13 cellular contexts compared by ENCODE assay signal in the genomic region with DNA sequence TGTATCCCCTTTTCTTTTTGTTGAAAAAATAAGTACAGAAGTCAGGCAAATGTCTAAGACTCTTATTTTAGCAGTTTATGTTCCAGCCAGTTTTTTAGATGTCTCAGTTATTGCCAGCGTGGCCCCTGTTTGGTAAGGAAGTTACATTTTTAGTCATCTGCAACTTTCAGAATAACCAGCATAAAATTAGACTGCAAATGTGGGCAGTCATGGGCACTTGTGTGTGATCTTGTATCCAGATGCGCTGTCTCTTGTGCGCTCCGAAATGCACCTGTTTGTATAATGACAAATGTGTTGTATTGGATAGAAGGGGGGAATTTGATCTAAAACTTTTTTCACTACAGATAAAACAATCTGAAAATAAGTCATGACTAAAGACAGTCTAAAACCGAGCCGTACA. TPM values are rescaled to one million over a fixed set of nuclear protein-coding genes. Genes with fewer than 3 reads are reported as not detected.
DNase-seq lines count a peak whose midpoint lies in the region; ATAC-seq, FAIRE-seq and TF ChIP-seq lines count a peak whose summit lies in the region.
"Had no signal": no experiment of that assay in that cellular context is flagged by ENCODE, and none has a peak within 500 bp of the region (broad histone marks: within the 10 kb centered on the region; RNA-seq: fewer than 3 reads in every experiment).

No MANE protein-coding gene starts in this region.

- H2AFZ ChIP-seq in GM12878 (ENCODE audit: control insufficient read depth, low read depth, low read length): no peak overlapping the region

- POLR2A ChIA-PET in GM12878 (lab: Charles Lee): interaction anchor here (1.0 to 3.5 kb wide), 6 partner anchors 13 to 108 kb away, joined by 3 to 23 read pairs (median 6); no protein-coding TSS in a partner anchor

- 0 out of 4 replicates have a peak, but pooled peaks have one; percentile 29 to 62 for TF ChIP-seq EP300 in GM12878 (IDR thresholded peaks at IDR 0.05; ENCODE audit: borderline replicate concordance in 1 of 2, control insufficient read depth in 1 of 2, low read depth in 2 of 2, low read length in 2 of 2)

- peak overlapping the region; percentile 87; the same call in 1 of the 2 replicates for H3K27ac ChIP-seq in GM12878 (ENCODE audit: control insufficient read depth, insufficient read depth)
- H3K27ac ChIP-seq in ascending aorta: peak overlapping the region in 1 of 2 donors; percentile 15

- BruUV-seq in GM12878 (replicated peaks; lab: Mats Ljungman, UMichigan): TSS peak; percentile 75

- no peak for TF ChIP-seq CTCF in GM10266 (IDR thresholded peaks at IDR 0.05; ENCODE audit: control insufficient read depth, insufficient read depth, low read depth, missing control alignments)
- TF ChIP-seq CTCF in GM12878 (IDR thresholded peaks at IDR 0.05 in 2 of 3, conservative IDR thresholded peaks at IDR 0.05 in 1 of 3; ENCODE audit: control insufficient read depth in 2 of 3, extremely low read depth in 1 of 3, insufficient read depth in 1 of 3, low read depth in 3 of 3, low read length in 3 of 3): no peak
- TF ChIP-seq CTCF in ascending aorta (IDR thresholded peaks at IDR 0.05): no peak

- intact Hi-C loops in GM12878 (cut with micrococcal nuclease; ENCODE audit: unreplicated experiment): loop anchor here (10.0 kb wide), 1 partner anchor 48 kb away; no protein-coding TSS in a partner anchor
- intact Hi-C loops in ascending aorta (cut with DNase I): no loop called here

- DNase-seq in GM10266 (ENCODE audit: extremely low spot score) (peak; percentile 28), GM12878 (ENCODE audit: low read depth, low spot score) (peak; percentile 55), activated gamma-delta T cell treated with Interleukin-2 at 50 U/mL for 16 hours (no peak), SHP77 (lab: John Stamatoyannopoulos, UW) (no peak), ascending aorta (ENCODE audit: low spot score in 2 of 2) (no peak)
- DNase-seq: DMS 273 treated with DMSO at 0.1 percent for 48 hours; mucosa of descending colon; NK-92 treated with Interleukin-12 subunit alpha and Interleukin-12 subunit beta, amount 100 ng/mL, for 24 hours; small intestine had no signal

- no peaks in the 10 kb centered on the region; a peak in 1 of 4 replicates for H3K27me3 ChIP-seq in GM12878 (replicated peaks in 1 of 2; ENCODE audit: control insufficient read depth in 2 of 2, insufficient read depth in 2 of 2, low read length in 1 of 2)
- no peaks in the 10 kb centered on the region for H3K27me3 ChIP-seq in ascending aorta

- no peak overlapping the region for H3K4me3 ChIP-seq in GM12878
- no peak overlapping the region for H3K4me3 ChIP-seq in ascending aorta
- H3K4me3 ChIP-seq: mucosa of descending colon had no signal

- no peak for FAIRE-seq in GM12878 (lab: Jason Lieb, UNC)
- FAIRE-seq: small intestine, TTC549 had no signal

- SMC1A ChIA-PET in GM12878 (lab: Charles Lee; ENCODE audit: uncharacterized antibody, unreplicated experiment): interaction anchor here (1.0 to 16.7 kb wide), 11 partner anchors 8 to 121 kb away, joined by 3 to 206 read pairs (median 31); no protein-coding TSS in a partner anchor

- TF ChIP-seq POLR2A in GM12878 (IDR thresholded peaks at IDR 0.05; ENCODE audit: low read depth, low read length): no peak

- H3K4me1 ChIP-seq in GM12878 (ENCODE audit: control insufficient read depth, insufficient read depth, low read length) (peaks cover 42% of the 10 kb centered on the region), ascending aorta (no peaks in the 10 kb centered on the region)

- peaks cover 0 to 5% of the 10 kb centered on the region in 2 experiments; a peak in 3 of 4 replicates for H3K36me3 ChIP-seq in GM12878 (ENCODE audit: control insufficient read depth in 2 of 2, insufficient read depth in 2 of 2, low read length in 1 of 2)
- H3K36me3 ChIP-seq in ascending aorta: peaks cover 6 to 14% of the 10 kb centered on the region in 2 donors

- RAD21 ChIA-PET in GM12878 (lab: Charles Lee; ENCODE audit: unreplicated experiment): interaction anchor here (1.6 to 13.2 kb wide), 6 partner anchors 16 to 115 kb away, joined by 4 to 424 read pairs (median 60); no protein-coding TSS in a partner anchor

- WGBS in GM12878 (ENCODE audit: insufficient coverage, insufficient replicate concordance, low lambda C conversion rate, missing lambda C conversion rate): 2% methylated on average over 6 of the region's 6 CpGs

- H3K79me2 ChIP-seq in GM12878 (ENCODE audit: control insufficient read depth, insufficient read depth, low read length): no peaks in the 10 kb centered on the region; the same call in 1 of the 2 replicates

- in situ Hi-C loops in GM12878 (cut with MboI): loop anchor here (25.0 kb wide), 1 partner anchor 1300 kb away; a partner anchor contains a TSS

- CTCF ChIA-PET in GM12878 (lab: Yijun Ruan, JAX): interaction anchor here (0.7 to 12.3 kb wide), 8 partner anchors 7 to 235 kb away, joined by 3 to 412 read pairs (median 24); no protein-coding TSS in a partner anchor

- peak; percentile 12; the same call in 1 of the 2 replicates for TF ChIP-seq RAD21 in GM12878 (IDR thresholded peaks at IDR 0.05; ENCODE audit: insufficient read depth, low read depth, low read length)

- peak overlapping the region; percentile 28; the same call in 1 of the 2 replicates for H3K4me2 ChIP-seq in GM12878 (ENCODE audit: control insufficient read depth, insufficient read depth)

- no peak overlapping the region for H3K9ac ChIP-seq in GM12878 (ENCODE audit: control insufficient read depth, insufficient read depth, low read length)

- peak; percentile 38 for ATAC-seq in GM19463 (IDR thresholded peaks at IDR 0.05; ENCODE audit: unreplicated experiment)
- peak; percentile 47 for ATAC-seq in HG03442 (IDR thresholded peaks at IDR 0.05; ENCODE audit: unreplicated experiment)
- ATAC-seq in GM12878: peak; percentile 54
- ATAC-seq in HG03342 (IDR thresholded peaks at IDR 0.05; ENCODE audit: unreplicated experiment): no peak

- H3K9me3 ChIP-seq in GM12878 (replicated peaks; ENCODE audit: control insufficient read depth, insufficient read depth, low read length) (no peaks in the 10 kb centered on the region), ascending aorta (no peaks in the 10 kb centered on the region)
- H3K9me3 ChIP-seq: mucosa of descending colon had no signal

- no peaks in the 10 kb centered on the region for H4K20me1 ChIP-seq in GM12878 (ENCODE audit: control insufficient read depth, insufficient read depth)

TF ChIP-seq in GM12878, 131 proteins besides CTCF, POLR2A, EP300 and RAD21 (continues in another document):
- TF ChIP-seq NFIC (IDR thresholded peaks at IDR 0.05; ENCODE audit: low read depth, low read length) (peak; percentile 80), NR2C1 (IDR thresholded peaks at IDR 0.05) (no peak), MYC (IDR thresholded peaks at IDR 0.05; ENCODE audit: insufficient read depth, insufficient read length, insufficient replicate concordance, low read length, severe bottlenecking) (no peak), ZSCAN29 (IDR thresholded peaks at IDR 0.05) (no peak), HDGF (IDR thresholded peaks at IDR 0.05) (no peak)
- TF ChIP-seq, protein P1, sequence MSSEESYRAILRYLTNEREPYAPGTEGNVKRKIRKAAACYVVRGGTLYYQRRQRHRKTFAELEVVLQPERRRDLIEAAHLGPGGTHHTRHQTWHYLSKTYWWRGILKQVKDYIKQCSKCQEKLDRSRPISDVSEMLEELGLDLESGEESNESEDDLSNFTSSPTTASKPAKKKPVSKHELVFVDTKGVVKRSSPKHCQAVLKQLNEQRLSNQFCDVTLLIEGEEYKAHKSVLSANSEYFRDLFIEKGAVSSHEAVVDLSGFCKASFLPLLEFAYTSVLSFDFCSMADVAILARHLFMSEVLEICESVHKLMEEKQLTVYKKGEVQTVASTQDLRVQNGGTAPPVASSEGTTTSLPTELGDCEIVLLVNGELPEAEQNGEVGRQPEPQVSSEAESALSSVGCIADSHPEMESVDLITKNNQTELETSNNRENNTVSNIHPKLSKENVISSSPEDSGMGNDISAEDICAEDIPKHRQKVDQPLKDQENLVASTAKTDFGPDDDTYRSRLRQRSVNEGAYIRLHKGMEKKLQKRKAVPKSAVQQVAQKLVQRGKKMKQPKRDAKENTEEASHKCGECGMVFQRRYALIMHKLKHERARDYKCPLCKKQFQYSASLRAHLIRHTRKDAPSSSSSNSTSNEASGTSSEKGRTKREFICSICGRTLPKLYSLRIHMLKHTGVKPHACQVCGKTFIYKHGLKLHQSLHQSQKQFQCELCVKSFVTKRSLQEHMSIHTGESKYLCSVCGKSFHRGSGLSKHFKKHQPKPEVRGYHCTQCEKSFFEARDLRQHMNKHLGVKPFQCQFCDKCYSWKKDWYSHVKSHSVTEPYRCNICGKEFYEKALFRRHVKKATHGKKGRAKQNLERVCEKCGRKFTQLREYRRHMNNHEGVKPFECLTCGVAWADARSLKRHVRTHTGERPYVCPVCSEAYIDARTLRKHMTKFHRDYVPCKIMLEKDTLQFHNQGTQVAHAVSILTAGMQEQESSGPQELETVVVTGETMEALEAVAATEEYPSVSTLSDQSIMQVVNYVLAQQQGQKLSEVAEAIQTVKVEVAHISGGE (CRISPR knock-in tag; IDR thresholded peaks at IDR 0.05): no peak
- TF ChIP-seq, protein P2, sequence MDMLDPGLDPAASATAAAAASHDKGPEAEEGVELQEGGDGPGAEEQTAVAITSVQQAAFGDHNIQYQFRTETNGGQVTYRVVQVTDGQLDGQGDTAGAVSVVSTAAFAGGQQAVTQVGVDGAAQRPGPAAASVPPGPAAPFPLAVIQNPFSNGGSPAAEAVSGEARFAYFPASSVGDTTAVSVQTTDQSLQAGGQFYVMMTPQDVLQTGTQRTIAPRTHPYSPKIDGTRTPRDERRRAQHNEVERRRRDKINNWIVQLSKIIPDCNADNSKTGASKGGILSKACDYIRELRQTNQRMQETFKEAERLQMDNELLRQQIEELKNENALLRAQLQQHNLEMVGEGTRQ (IDR thresholded peaks at IDR 0.05; ENCODE audit: borderline replicate concordance, low read depth, low read length): no peak

RNA-seq across cellular contexts. Expression of a gene that starts 44.3 kb away (rescaled TPM):
- total RNA-seq in GM12878 (2013; cell fraction: nucleolus; rRNA removed): 3.0 TPM in 2 replicates
- total RNA-seq in GM12878 (2014; rRNA removed) (4.0 and 4.1 TPM in 2 replicates), GM12878 (2014; rRNA removed; fragmentation: Illumina TruSeq; extraction: Trizol) (2.9 and 3.2 TPM in 2 replicates), GM12878 (2021) (6.9 and 8.0 TPM in 2 replicates), ascending aorta (4.4 TPM)
- not detected for polyA plus RNA-seq in GM12878 (2011; ENCODE audit: low read depth)
- polyA plus RNA-seq in GM12878 (2011; rRNA removed) (0.91 and 1.0 TPM in 2 replicates), GM12878 (2014; fragmentation: Illumina TruSeq; extraction: Trizol) (2.9 and 4.9 TPM in 2 replicates), GM12878 (2014; fragmentation: Nextera tagmentation; extraction: Ambion mirVana) (1 to 10 TPM in 1 of 2 experiments, under 1 TPM in 1; 0.90 to 1.1 TPM), GM12878 (2014; rRNA removed) (2.6 and 2.7 TPM in 2 replicates), GM12878 (2016; fragmentation: Nextera tagmentation; extraction: Ambion mirVana) (1 to 10 TPM; 3.2 to 4.3 TPM)
- polyA plus RNA-seq in GM12878 (2011; cell fraction: cytosol; rRNA removed): 1.3 and 1.6 TPM in 2 replicates
- 0.86 and 1.6 TPM in 2 replicates for polyA plus RNA-seq in GM12878 (2011; cell fraction: nucleus; rRNA removed)
- polyA plus RNA-seq in GM12878 (2012): 0.03 and 0.20 TPM in 2 replicates
- polyA minus RNA-seq in GM12878 (2011; rRNA and poly(A)+ RNA removed): 2.8 and 3.7 TPM in 2 replicates
- polyA minus RNA-seq in GM12878 (2011; cell fraction: cytosol; rRNA and poly(A)+ RNA removed): 1.6 and 1.7 TPM in 2 replicates
- polyA minus RNA-seq in GM12878 (2011; cell fraction: nucleus; rRNA and poly(A)+ RNA removed): 0.73 and 2.3 TPM in 2 replicates

Comparison
In these comparisons a context has a peak if more than half of its experiments do, and no peak if none do; other contexts are left out.
1. DNase-seq: peak in GM10266 (single experiment) and GM12878 (single experiment); none in activated gamma-delta T cell treated with Interleukin-2 at 50 U/mL for 16 hours (single experiment), SHP77 (0 of 2) and ascending aorta (0 of 2).